Comparison of ENCODE assay signal across 11 cellular contexts in genomic region chr14:87066221-87066817, GRCh38.
A peak's percentile ranks its signal among the peaks of the same experiment; 100 is the strongest.
DNase-seq lines count a peak whose midpoint lies in the region; ATAC-seq and TF ChIP-seq lines count a peak whose summit lies in the region.
"Had no signal": no experiment of that assay in that cellular context is flagged by ENCODE, and none has a peak within 500 bp of the region (broad histone marks: within the 10 kb centered on the region; RNA-seq: fewer than 3 reads in every experiment).

No MANE protein-coding gene starts in this region.

- TF ChIP-seq CTCF in DND-41 (IDR thresholded peaks at IDR 0.05; ENCODE audit: borderline replicate concordance, extremely low read depth, low read length, poor library complexity, severe bottlenecking) = peak; percentile 48

- DNase-seq in DND-41 (no peak), NCI-H146 (lab: John Stamatoyannopoulos, UW) (peak; percentile 11), SW480 (ENCODE audit: low spot score) (peak; percentile 13), kidney tubule cell (ENCODE audit: low spot score) (peak; percentile 17), NOMO-1 treated with dmso at 0.1 percent for 144 hours (lab: John Stamatoyannopoulos, UW; ENCODE audit: unreplicated experiment) (no peak), NCI-H446 (lab: John Stamatoyannopoulos, UW) (no peak)
- no peak for DNase-seq in activated CD4-positive, CD25-positive, alpha-beta regulatory T cell treated with anti-CD3 and anti-CD28 coated beads, Interleukin-2, amount 50 U/mL, for 72 hours
- DNase-seq: NCI-H187 treated with DMSO at 0.1 percent for 48 hours; stimulated activated CD4-positive, alpha-beta T cell treated with anti-CD3 and anti-CD28 coated beads, Interleukin-4, amount 100 ng/mL, for 24 hours; substantia nigra had no signal

- H3K27me3 ChIP-seq in DND-41 (ENCODE audit: insufficient read depth, low read length, poor library complexity) = no peaks in the 10 kb centered on the region

- no peak overlapping the region for H3K4me3 ChIP-seq in DND-41 (ENCODE audit: low read depth in 1 of 2, low read length in 2 of 2)
- H3K4me3 ChIP-seq: coronary artery had no signal

- H3K4me1 ChIP-seq in DND-41 (ENCODE audit: insufficient read depth, low read length) = no peaks in the 10 kb centered on the region

- H3K9ac ChIP-seq in DND-41 (ENCODE audit: low read depth, low read length) = no peak overlapping the region

- no peak overlapping the region for H2AFZ ChIP-seq in DND-41 (ENCODE audit: low read depth, low read length)

- ATAC-seq in DND-41 (ENCODE audit: insufficient read depth, low read depth) = no peak

- no peak overlapping the region for H3K4me2 ChIP-seq in DND-41 (ENCODE audit: insufficient read depth, low read length)

- H3K36me3 ChIP-seq in DND-41 (ENCODE audit: insufficient read depth, low read length) = no peaks in the 10 kb centered on the region

- no peak overlapping the region for H3K27ac ChIP-seq in DND-41 (ENCODE audit: low read length)
- H3K27ac ChIP-seq: coronary artery had no signal

- H4K20me1 ChIP-seq in DND-41 (ENCODE audit: insufficient read depth, low read length) = no peaks in the 10 kb centered on the region

- H3K9me3 ChIP-seq in DND-41 (ENCODE audit: insufficient read depth, low read length, severe bottlenecking) = no peaks in the 10 kb centered on the region

- no peaks in the 10 kb centered on the region for H3K79me2 ChIP-seq in DND-41 (ENCODE audit: insufficient read depth, low read length)

Comparison
In these comparisons a context has a peak if more than half of its experiments do, and no peak if none do; other contexts are left out.
1. DNase-seq: peak in NCI-H146 (single experiment), SW480 (single experiment) and kidney tubule cell (single experiment); none in DND-41 (single experiment), NOMO-1 treated with dmso at 0.1 percent for 144 hours (single experiment), NCI-H446 (0 of 2) and activated CD4-positive, CD25-positive, alpha-beta regulatory T cell treated with anti-CD3 and anti-CD28 coated beads, Interleukin-2, amount 50 U/mL, for 72 hours (single experiment).